ENCODE assay signal across 17 cellular contexts in the genomic region with DNA sequence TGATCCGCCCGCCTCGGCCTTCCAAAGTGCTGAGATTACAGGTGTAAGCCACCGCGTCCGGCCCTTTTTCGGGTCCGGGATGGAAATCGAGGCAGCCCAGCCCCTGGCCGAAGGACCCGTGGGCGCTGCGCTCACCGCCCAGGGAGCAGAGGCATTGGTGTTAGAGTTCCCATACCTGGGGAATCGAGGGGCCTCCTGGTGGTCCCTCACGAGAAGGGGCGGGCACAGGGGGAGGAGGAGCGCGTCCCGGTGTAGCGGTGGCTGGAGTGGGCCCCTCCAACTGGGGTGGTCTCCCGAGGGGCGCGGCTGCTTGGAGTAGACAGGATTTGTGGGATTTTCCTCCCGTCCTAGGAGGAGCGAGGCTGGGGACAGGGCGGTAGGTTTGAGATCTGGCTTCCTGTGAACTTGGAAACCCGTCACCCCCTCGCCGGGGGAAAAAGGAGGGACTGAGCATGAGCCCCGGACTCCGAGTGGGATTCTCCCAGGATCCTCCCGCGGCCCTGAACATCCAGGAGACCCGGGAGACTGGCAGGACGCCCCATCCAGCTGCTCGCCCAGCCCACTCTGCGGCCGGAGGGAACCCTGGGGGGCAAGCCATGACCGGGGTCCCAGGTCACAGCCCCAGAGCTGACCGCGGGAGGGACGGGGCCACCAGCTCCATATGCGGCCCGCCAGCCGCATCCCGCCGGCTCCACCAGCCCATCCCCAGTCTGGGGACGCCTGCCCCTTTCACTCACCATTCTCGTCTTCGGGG.
"Had no signal": no experiment of that assay in that cellular context is flagged by ENCODE, and none has a peak within 500 bp of the region (broad histone marks: within the 10 kb centered on the region; RNA-seq: fewer than 3 reads in every experiment).

No MANE protein-coding gene starts in this region.

- H3K9me3 ChIP-seq: esophagus muscularis mucosa, left ventricle myocardium inferior, pancreas had no signal

- H3K9me3 Mint-ChIP-seq: activated T-helper 1 cell treated with anti-CD3 and anti-CD28 coated beads, Interleukin-12 subunit alpha, Interleukin-12 subunit beta, Interleukin-2, Interleukin-4 antibody, amounts not matched to agents 30 ng/mL and 10 ng/mL and 1 ng/mL, durations not matched to agents 14 hours and 24 hours and 36 hours; nephron; stimulated activated naive CD8-positive, alpha-beta T cell treated with anti-CD3 and anti-CD28 coated beads, Interleukin-15, Interleukin-2, amounts not matched to agents 100 ng/mL and 50 ng/mL, for 24 hours; type B pancreatic cell had no signal

- H3K27ac ChIP-seq: esophagus muscularis mucosa, left ventricle myocardium inferior, pancreas had no signal

- DNase-seq: activated CD4-positive, CD25-positive, alpha-beta regulatory T cell treated with anti-CD3 and anti-CD28 coated beads, Interleukin-2, amount 50 U/mL, for 72 hours; cerebellar nuclear complex; cortex of kidney; effector CD4-positive, alpha-beta T cell; kidney glomerular epithelial cell; left ventricle myocardium inferior; midbrain; stimulated activated CD4-positive, alpha-beta T cell treated with anti-CD3 and anti-CD28 coated beads, Interleukin-2, amount 100 ng/mL, for 24 hours; T-helper 1 cell; T-helper 9 cell had no signal

- H3K36me3 ChIP-seq: esophagus muscularis mucosa, left ventricle myocardium inferior, pancreas had no signal

- H3K4me3 Mint-ChIP-seq: activated naive CD8-positive, alpha-beta T cell; activated T-helper 1 cell treated with anti-CD3 and anti-CD28 coated beads, Interleukin-12 subunit alpha, Interleukin-12 subunit beta, Interleukin-2, Interleukin-4 antibody, amounts not matched to agents 30 ng/mL and 10 ng/mL and 1 ng/mL, durations not matched to agents 14 hours and 24 hours and 36 hours; stimulated activated naive CD8-positive, alpha-beta T cell treated with anti-CD3 and anti-CD28 coated beads, Interleukin-15, Interleukin-2, amounts not matched to agents 100 ng/mL and 50 ng/mL, for 24 hours had no signal

- H3K27ac Mint-ChIP-seq: activated naive CD8-positive, alpha-beta T cell; activated T-helper 1 cell treated with anti-CD3 and anti-CD28 coated beads, Interleukin-12 subunit alpha, Interleukin-12 subunit beta, Interleukin-2, Interleukin-4 antibody, amounts not matched to agents 30 ng/mL and 10 ng/mL and 1 ng/mL, durations not matched to agents 14 hours and 24 hours and 36 hours; nephron; stimulated activated naive CD8-positive, alpha-beta T cell treated with anti-CD3 and anti-CD28 coated beads, Interleukin-15, Interleukin-2, amounts not matched to agents 100 ng/mL and 50 ng/mL, for 24 hours; type B pancreatic cell had no signal

- H3K36me3 Mint-ChIP-seq: activated naive CD8-positive, alpha-beta T cell; type B pancreatic cell had no signal
